Comparison of ENCODE assay signal across 8 cellular contexts in genomic region chr12:1630081-1630826, GRCh38. TPM values are rescaled to one million over a fixed set of nuclear protein-coding genes. Genes with fewer than 3 reads are reported as not detected.
DNase-seq lines count a peak whose midpoint lies in the region; ATAC-seq and FAIRE-seq lines count a peak whose summit lies in the region.

No MANE protein-coding gene starts in this region.

- peak; percentile 60 for DNase-seq in EH (ENCODE audit: low read depth)
- peak; percentile 81 for DNase-seq in NCI-H1105 (lab: John Stamatoyannopoulos, UW)
- DNase-seq in activated T-cell treated with anti-CD3 and anti-CD28 coated beads, Interleukin-2, amount 50 U/mL, for 48 hours = peak; percentile 36 to 56
- DNase-seq in frontal cortex (ENCODE audit: low spot score in 2 of 2) = peak; percentile 63 to 71
- peak in 33 of 56 donors; percentile 11 to 67 (median 33) for DNase-seq in nucleus accumbens (lab: John Stamatoyannopoulos, UW)
- DNase-seq in SKM-1 (lab: John Stamatoyannopoulos, UW; ENCODE audit: unreplicated experiment) = no peak
- no peak for DNase-seq in HTR-8/SVneo (ENCODE audit: insufficient read length, low spot score)

- no peak for FAIRE-seq in frontal cortex (lab: Jason Lieb, UNC)
- no peak for FAIRE-seq in HTR-8/SVneo (lab: Jason Lieb, UNC)

- ATAC-seq in HG03108 (IDR thresholded peaks at IDR 0.05; ENCODE audit: unreplicated experiment) = no peak

RNA-seq across cellular contexts. Expression of gene WNT5B, which starts 1.2 kb away (rescaled TPM):
- 22.0 TPM for total RNA-seq in frontal cortex

RNA-seq across cellular contexts. Expression of gene FBXL14, which starts 35.9 kb away (rescaled TPM):
- 17.5 TPM for total RNA-seq in frontal cortex

Comparison
In these comparisons a context has a peak if more than half of its experiments do, and no peak if none do; other contexts are left out.
1. DNase-seq: peak in EH (single experiment), NCI-H1105 (single experiment), activated T-cell treated with anti-CD3 and anti-CD28 coated beads, Interleukin-2, amount 50 U/mL, for 48 hours (2 of 2), frontal cortex (2 of 2) and nucleus accumbens (33 of 56); none in SKM-1 (single experiment) and HTR-8/SVneo (single experiment).